ENCODE assay signal across 8 cellular contexts in genomic region chr9:131734165-131734610, GRCh38. TPM values are rescaled to one million over a fixed set of nuclear protein-coding genes. Genes with fewer than 3 reads are reported as not detected.
A peak's percentile ranks its signal among the peaks of the same experiment; 100 is the strongest.
DNase-seq lines count a peak whose midpoint lies in the region; TF ChIP-seq lines count a peak whose summit lies in the region.

No MANE protein-coding gene starts in this region.

- no peak overlapping the region for H2BK20ac ChIP-seq in H9 (ENCODE audit: low read depth, low read length, poor library complexity, severe bottlenecking)

- peak; percentile 76 for DNase-seq in ACHN
- no peak for DNase-seq in H9
- peak; percentile 72 for DNase-seq in SKM-1 (lab: John Stamatoyannopoulos, UW; ENCODE audit: unreplicated experiment)
- DNase-seq in dermis blood vessel endothelial cell = peak; percentile 68
- peak in 1 of 2 donors; percentile 69 for DNase-seq in trophoblast cell
- no peak for DNase-seq in occipital lobe (lab: John Stamatoyannopoulos, UW)
- DNase-seq in NCI-H2227 treated with DMSO at 0.1 percent for 48 hours (lab: John Stamatoyannopoulos, UW) = no peak
- no peak for DNase-seq in neural progenitor cell (ENCODE audit: low spot score)

- H3K9me3 ChIP-seq in H9 (ENCODE audit: control insufficient read depth, low read depth, low read length) (no peaks in the 10 kb centered on the region), trophoblast cell (ENCODE audit: insufficient read depth, low read depth, low read length) (no peaks in the 10 kb centered on the region), neural progenitor cell (ENCODE audit: low read depth) (no peaks in the 10 kb centered on the region)

- H3K9me3 Mint-ChIP-seq in H9 (peaks cover 0 to 4% of the 10 kb centered on the region in 2 experiments; a peak in 1 of 5 replicates), neural progenitor cell (peaks cover 3% of the 10 kb centered on the region)

- H3K4me1 Mint-ChIP-seq in H9 = peaks cover 43 to 65% of the 10 kb centered on the region in 2 experiments
- peaks cover 37% of the 10 kb centered on the region for H3K4me1 Mint-ChIP-seq in neural progenitor cell

- in situ Hi-C loops in ACHN (cut with HindIII; ENCODE audit: low pct_ligation_motif_present, low pct_unique_long_range_greater_than_20kb, low sequenced_read_pairs) = no loop called here

- H3K27me3 Mint-ChIP-seq in H9 (ENCODE audit: low read depth) (no peaks in the 10 kb centered on the region), neural progenitor cell (ENCODE audit: insufficient read depth, low read depth) (peaks cover 5% of the 10 kb centered on the region)

- H3K36me3 ChIP-seq in trophoblast cell (ENCODE audit: control insufficient read depth in 1 of 2, insufficient read depth in 2 of 2, low read length in 2 of 2) (peaks cover 0 to 2% of the 10 kb centered on the region in 2 experiments), neural progenitor cell (no peaks in the 10 kb centered on the region)

- no peak for TF ChIP-seq CTCF in H9 (conservative IDR thresholded peaks at IDR 0.05)
- TF ChIP-seq CTCF in neural progenitor cell (IDR thresholded peaks at IDR 0.05) = no peak

- H3K4me1 ChIP-seq in H9 (ENCODE audit: insufficient read depth, low read length) (peaks cover 2% of the 10 kb centered on the region; the same call in 1 of the 2 replicates), trophoblast cell (ENCODE audit: control insufficient read depth in 1 of 2, insufficient read depth in 2 of 2, low read length in 2 of 2) (peaks cover 34 to 46% of the 10 kb centered on the region in 2 experiments), neural progenitor cell (peaks cover 6% of the 10 kb centered on the region)

- H3K4me2 ChIP-seq in H9 (ENCODE audit: insufficient read depth, insufficient read length, low read length) (no peak overlapping the region), trophoblast cell (ENCODE audit: low read length) (no peak overlapping the region), neural progenitor cell (no peak overlapping the region)

- peaks cover 3% of the 10 kb centered on the region for H3K79me1 ChIP-seq in H9 (ENCODE audit: insufficient read depth, low read depth, low read length, poor library complexity, severe bottlenecking)
- H3K79me1 ChIP-seq in trophoblast cell (ENCODE audit: low read length) = peaks cover 16% of the 10 kb centered on the region

- H3K27ac Mint-ChIP-seq in H9 (peak overlapping the region; percentile 8 to 52 (median 40); a peak in 4 of 7 replicates), neural progenitor cell (no peak overlapping the region)

- peaks cover 3% of the 10 kb centered on the region for H3K23me2 ChIP-seq in H9 (ENCODE audit: insufficient read length, low read depth, low read length, poor library complexity, severe bottlenecking)

- H3K14ac ChIP-seq in H9 (ENCODE audit: insufficient read depth, low read length) (no peak overlapping the region), trophoblast cell (ENCODE audit: low read length) (no peak overlapping the region)

- H4K91ac ChIP-seq in H9 (ENCODE audit: insufficient read length, low read depth, low read length) (no peak overlapping the region), trophoblast cell (ENCODE audit: low read depth, low read length) (no peak overlapping the region)

- H3F3A ChIP-seq in neural progenitor cell (ENCODE audit: low read depth) = no peaks in the 10 kb centered on the region

- no peak overlapping the region for H2BK15ac ChIP-seq in H9 (ENCODE audit: low read depth, low read length)

- no peak overlapping the region for H3T11ph ChIP-seq in H9 (ENCODE audit: low read length)

- H2BK5ac ChIP-seq in H9 (ENCODE audit: insufficient read length, low read length) (no peak overlapping the region), trophoblast cell (ENCODE audit: low read depth, low read length, poor library complexity) (no peak overlapping the region)

- H3K9ac ChIP-seq in H9 (ENCODE audit: extremely low read depth, insufficient read length, low read length) (no peak overlapping the region), trophoblast cell (ENCODE audit: low read length) (no peak overlapping the region), neural progenitor cell (no peak overlapping the region)

- no peak overlapping the region for H3K4me3 ChIP-seq in trophoblast cell (ENCODE audit: low read depth, low read length)
- H3K4me3 ChIP-seq in neural progenitor cell = no peak overlapping the region

- H3K36me3 Mint-ChIP-seq in H9 (ENCODE audit: insufficient read depth in 1 of 3, low read depth in 3 of 3) (peaks cover 4 to 9% (median 4%) of the 10 kb centered on the region in 3 experiments; a peak in 3 of 7 replicates), neural progenitor cell (peaks cover 29% of the 10 kb centered on the region)

- H3K79me2 ChIP-seq in H9 (ENCODE audit: insufficient read depth, low read length) (peaks cover 46% of the 10 kb centered on the region; the same call in 1 of the 2 replicates), trophoblast cell (ENCODE audit: control insufficient read depth, insufficient read depth, low read length, poor library complexity) (peaks cover 35% of the 10 kb centered on the region), neural progenitor cell (ENCODE audit: low read depth) (peaks cover 73% of the 10 kb centered on the region)

- no peak overlapping the region for H3K4me3 Mint-ChIP-seq in H9
- H3K4me3 Mint-ChIP-seq in neural progenitor cell = no peak overlapping the region

- H4K5ac ChIP-seq in H9 (ENCODE audit: insufficient read length, low read depth, low read length) = no peak overlapping the region

- H4K12ac ChIP-seq in trophoblast cell (ENCODE audit: low read depth, low read length) = no peak overlapping the region

- H2AK5ac ChIP-seq in H9 (ENCODE audit: insufficient read length, low read length) = no peak overlapping the region
- no peak overlapping the region for H2AK5ac ChIP-seq in trophoblast cell (ENCODE audit: low read length)

- H3K27me3 ChIP-seq in H9 (ENCODE audit: insufficient read depth, low read length) (no peaks in the 10 kb centered on the region), trophoblast cell (ENCODE audit: insufficient read depth, low read length) (no peaks in the 10 kb centered on the region), neural progenitor cell (no peaks in the 10 kb centered on the region)

- WGBS in H9 (ENCODE audit: extremely low coverage, insufficient read length, low lambda C conversion rate) = no CpG with 5 or more reads among the region's 6 CpGs
- WGBS in trophoblast cell (ENCODE audit: extremely low coverage, insufficient coverage, insufficient read length) = no CpG with 5 or more reads among the region's 6 CpGs

- no peak overlapping the region for H2AFZ ChIP-seq in H9 (ENCODE audit: low read length)
- no peak overlapping the region for H2AFZ ChIP-seq in trophoblast cell (ENCODE audit: insufficient read depth, low read length, poor library complexity)
- no peak overlapping the region for H2AFZ ChIP-seq in neural progenitor cell (replicated peaks)

- H3K18ac ChIP-seq in H9 (ENCODE audit: insufficient read length, low read depth, low read length) = no peak overlapping the region
- no peak overlapping the region for H3K18ac ChIP-seq in trophoblast cell (ENCODE audit: low read length)

- H2BK120ac ChIP-seq in H9 (ENCODE audit: low read depth, low read length, poor library complexity, severe bottlenecking) (no peak overlapping the region), trophoblast cell (ENCODE audit: insufficient read depth, low read length, poor library complexity) (no peak overlapping the region)

- H4K20me1 ChIP-seq in H9 (ENCODE audit: control insufficient read depth, insufficient read depth, insufficient read length) = no peaks in the 10 kb centered on the region
- H4K20me1 ChIP-seq in neural progenitor cell (ENCODE audit: low read depth) = peaks cover 53% of the 10 kb centered on the region

- H2BK12ac ChIP-seq in H9 (ENCODE audit: insufficient read length, low read depth, low read length) (no peak overlapping the region), trophoblast cell (ENCODE audit: low read length) (no peak overlapping the region)

- H3K27ac ChIP-seq in H9 (ENCODE audit: insufficient read length, low read depth, low read length) (no peak overlapping the region), trophoblast cell (ENCODE audit: low read depth, low read length) (peak overlapping the region; percentile 40), neural progenitor cell (no peak overlapping the region)

- no peak overlapping the region for H3K4ac ChIP-seq in H9 (ENCODE audit: low read depth, low read length)
- no peak overlapping the region for H3K4ac ChIP-seq in trophoblast cell (ENCODE audit: low read depth, low read length)

- no peak overlapping the region for H3K56ac ChIP-seq in H9 (ENCODE audit: insufficient read length, low read depth, low read length)

- H4K8ac ChIP-seq in H9 (replicated peaks; ENCODE audit: insufficient read length, low read depth, low read length) (no peak overlapping the region), trophoblast cell (ENCODE audit: low read depth, low read length) (no peak overlapping the region)

- H3K23ac ChIP-seq in H9 (ENCODE audit: insufficient read length, low read depth, low read length) (no peak overlapping the region), trophoblast cell (ENCODE audit: low read length) (no peak overlapping the region)

RNA-seq across cellular contexts. Expression of gene RAPGEF1, which starts 5.7 kb away (rescaled TPM):
- total RNA-seq in H9 (2021) = 53.9 and 55.6 TPM in 2 replicates
- total RNA-seq in dermis blood vessel endothelial cell = 56.2 and 69.3 TPM in 2 replicates
- polyA plus RNA-seq in trophoblast cell (2013) = 77.7 and 79.5 TPM in 2 replicates
- 26.2 TPM for total RNA-seq in occipital lobe
- 33.3 and 34.6 TPM in 2 replicates for total RNA-seq in neural progenitor cell (ENCODE audit: low replicate concordance)

Comparison
In these comparisons a context has a peak if more than half of its experiments do, and no peak if none do; other contexts are left out.
1. DNase-seq: peak in ACHN (single experiment), SKM-1 (single experiment) and dermis blood vessel endothelial cell (single experiment); none in H9 (single experiment), occipital lobe (single experiment), NCI-H2227 treated with DMSO at 0.1 percent for 48 hours (single experiment) and neural progenitor cell (single experiment).